ENCODE assay signal across 12 cellular contexts in genomic region chr11:100980156-100980555, GRCh38.
DNase-seq lines count a peak whose midpoint lies in the region; ATAC-seq, FAIRE-seq and TF ChIP-seq lines count a peak whose summit lies in the region.
"Had no signal": no experiment of that assay in that cellular context is flagged by ENCODE, and none has a peak within 500 bp of the region (broad histone marks: within the 10 kb centered on the region; RNA-seq: fewer than 3 reads in every experiment).

No MANE protein-coding gene starts in this region.

- H3K36me3 ChIP-seq in BE2C (no peaks in the 10 kb centered on the region), ascending aorta (no peaks in the 10 kb centered on the region)

- TF ChIP-seq CTCF in BE2C (IDR thresholded peaks at IDR 0.05; ENCODE audit: low read depth, low read length): peak; percentile 48
- peak in 2 of 3 experiments; percentile 37 to 67 for TF ChIP-seq CTCF in ascending aorta (IDR thresholded peaks at IDR 0.05)

- POLR2A ChIA-PET in HEK293T (lab: Yijun Ruan, JAX): no interaction called here

- H3K27ac ChIP-seq in ascending aorta: no peak overlapping the region
- H3K27ac ChIP-seq: HL-60 had no signal

- CTCF ChIA-PET in HEK293T (lab: Yijun Ruan, JAX): interaction anchor here (0.6 to 1.1 kb wide), 2 partner anchors 136 to 418 kb away, joined by 3 to 4 read pairs; no protein-coding TSS in a partner anchor

- H3K9me3 ChIP-seq in BE2C (no peaks in the 10 kb centered on the region), ascending aorta (no peaks in the 10 kb centered on the region)

- H3K4me1 ChIP-seq in BE2C: no peaks in the 10 kb centered on the region
- H3K4me1 ChIP-seq in ascending aorta: no peaks in the 10 kb centered on the region

- no peaks in the 10 kb centered on the region for H3K27me3 ChIP-seq in BE2C
- no peaks in the 10 kb centered on the region for H3K27me3 ChIP-seq in ascending aorta

- intact Hi-C loops in ascending aorta (cut with DNase I): loop anchor here (1.0 to 5.0 kb wide), 2 partner anchors 147 to 456 kb away; partner anchors contain the start of gene PGR

- DNase-seq in BE2C (no peak), HTR-8/SVneo (ENCODE audit: insufficient read length, low spot score) (peak; percentile 22), ascending aorta (ENCODE audit: low spot score in 2 of 2) (no peak), kidney glomerular epithelial cell (lab: John Stamatoyannopoulos, UW) (peak; percentile 8), CD1c-positive myeloid dendritic cell (ENCODE audit: extremely low spot score) (no peak), HEK293T (ENCODE audit: extremely low spot score) (no peak), globus pallidus (ENCODE audit: low spot score) (no peak)
- DNase-seq: activated T-cell treated with anti-CD3 and anti-CD28 coated beads, Interleukin-2, amount 50 U/mL, for 48 hours; EL; RPMI8226 had no signal

- no peak for ATAC-seq in GM18861 (IDR thresholded peaks at IDR 0.05; ENCODE audit: unreplicated experiment)

- H3K4me3 ChIP-seq in BE2C (ENCODE audit: low read depth, low read length) (no peak overlapping the region), ascending aorta (no peak overlapping the region)

- peak; percentile 64 for FAIRE-seq in HTR-8/SVneo (lab: Jason Lieb, UNC)

TF ChIP-seq in HEK293T, 16 proteins besides CTCF, POLR2A, EP300 and RAD21:
- TF ChIP-seq ARNT (IDR thresholded peaks at IDR 0.05) (no peak), HDGF (IDR thresholded peaks at IDR 0.05; ENCODE audit: borderline replicate concordance) (no peak), L3MBTL2 (conservative IDR thresholded peaks at IDR 0.05) (no peak), SUZ12 (IDR thresholded peaks at IDR 0.05) (no peak), FOXK2 (IDR thresholded peaks at IDR 0.05) (no peak), BHLHE40 (IDR thresholded peaks at IDR 0.05; ENCODE audit: borderline replicate concordance) (no peak)

Comparison
In these comparisons a context has a peak if more than half of its experiments do, and no peak if none do; other contexts are left out.
1. DNase-seq: peak in HTR-8/SVneo (single experiment) and kidney glomerular epithelial cell (single experiment); none in BE2C (single experiment), ascending aorta (0 of 2), CD1c-positive myeloid dendritic cell (single experiment), HEK293T (single experiment) and globus pallidus (single experiment).